Comparison of ENCODE assay signal across 8 cellular contexts in genomic region chr1:183956559-183957188, GRCh38.
A peak's percentile ranks its signal among the peaks of the same experiment; 100 is the strongest.
DNase-seq lines count a peak whose midpoint lies in the region; ATAC-seq and TF ChIP-seq lines count a peak whose summit lies in the region.

No MANE protein-coding gene starts in this region.

- H3K36me3 ChIP-seq in BLaER1 treated with 17β-estradiol and CSF1 and Interleukin-3, amounts not matched to agents 10 nM and 100 nM = no peaks in the 10 kb centered on the region
- H3K36me3 ChIP-seq in brain microvascular endothelial cell (replicated peaks) = no peaks in the 10 kb centered on the region
- no peaks in the 10 kb centered on the region for H3K36me3 ChIP-seq in mucosa of descending colon (ENCODE audit: low read depth)
- no peaks in the 10 kb centered on the region for H3K36me3 ChIP-seq in transverse colon

- H3K27ac ChIP-seq in BLaER1 treated with 17β-estradiol and CSF1 and Interleukin-3, amounts not matched to agents 10 nM and 100 nM = peak overlapping the region; percentile 82 to 94 (median 91)
- peak overlapping the region; percentile 17 for H3K27ac ChIP-seq in brain microvascular endothelial cell
- peak overlapping the region; percentile 14 to 58 (median 44) for H3K27ac ChIP-seq in transverse colon

- H3K4me1 ChIP-seq in BLaER1 treated with 17β-estradiol and CSF1 and Interleukin-3, amounts not matched to agents 10 nM and 100 nM = peaks cover 20 to 69% (median 52%) of the 10 kb centered on the region in 10 experiments
- no peaks in the 10 kb centered on the region for H3K4me1 ChIP-seq in mucosa of descending colon (ENCODE audit: low read depth)
- H3K4me1 ChIP-seq in transverse colon = peaks cover 5 to 16% (median 8%) of the 10 kb centered on the region in 4 donors

- no peaks in the 10 kb centered on the region for H3K27me3 ChIP-seq in BLaER1 treated with 17β-estradiol and CSF1 and Interleukin-3, amounts not matched to agents 10 nM and 100 nM
- H3K27me3 ChIP-seq in brain microvascular endothelial cell (replicated peaks) (no peaks in the 10 kb centered on the region), transverse colon (no peaks in the 10 kb centered on the region)

- TF ChIP-seq POLR2A in transverse colon (IDR thresholded peaks at IDR 0.05) = no peak

- ATAC-seq in GM19438 (IDR thresholded peaks at IDR 0.05; ENCODE audit: low read depth, unreplicated experiment) = peak; percentile 99
- ATAC-seq in HG03460 (IDR thresholded peaks at IDR 0.05; ENCODE audit: unreplicated experiment) = peak; percentile 99
- ATAC-seq in mucosa of descending colon = peak; percentile 92

- peak overlapping the region; percentile 60 to 80 (median 77); a peak in 21 of 22 replicates for H3K9ac ChIP-seq in BLaER1 treated with 17β-estradiol and CSF1 and Interleukin-3, amounts not matched to agents 10 nM and 100 nM

- TF ChIP-seq CTCF in brain microvascular endothelial cell (IDR thresholded peaks at IDR 0.05; ENCODE audit: low read depth, low read length, missing control alignments) (peak; percentile 54), mucosa of descending colon (IDR thresholded peaks at IDR 0.05) (no peak), transverse colon (IDR thresholded peaks at IDR 0.05) (no peak)

- no peaks in the 10 kb centered on the region for H4K20me1 ChIP-seq in BLaER1 treated with 17β-estradiol and CSF1 and Interleukin-3, amounts not matched to agents 10 nM and 100 nM

- TF ChIP-seq EP300 in transverse colon (IDR thresholded peaks at IDR 0.05; ENCODE audit: low read depth) = no peak

- WGBS in transverse colon (ENCODE audit: low coverage in 1 of 2), 2 donors = 55 to 57% methylated on average over 1 to 2 of the region's 2 CpGs

- in situ Hi-C loops in brain microvascular endothelial cell (cut with HindIII; ENCODE audit: low pct_ligation_motif_present, low sequenced_read_pairs) (no loop called here), transverse colon (cut with MboI; ENCODE audit: low pct_ligation_motif_present in 1 of 4, low pct_unique_long_range_greater_than_20kb in 1 of 4, low sequenced_read_pairs in 3 of 4) (no loop called here)

- peak overlapping the region; percentile 61 to 94 (median 85) for H3K4me2 ChIP-seq in BLaER1 treated with 17β-estradiol and CSF1 and Interleukin-3, amounts not matched to agents 10 nM and 100 nM

- H3K9me3 ChIP-seq in BLaER1 treated with 17β-estradiol and CSF1 and Interleukin-3, amounts not matched to agents 10 nM and 100 nM (replicated peaks in 1 of 11) = peaks cover 0 to 23% (median 5%) of the 10 kb centered on the region in 11 experiments; a peak in 9 of 22 replicates
- H3K9me3 ChIP-seq in mucosa of descending colon (no peaks in the 10 kb centered on the region), transverse colon (no peaks in the 10 kb centered on the region)

- intact Hi-C loops in mucosa of descending colon (cut with DNase I, micrococcal nuclease) (no loop called here), transverse colon (cut with DNase I; ENCODE audit: low total_unique reads) (no loop called here)

- peak; percentile 33 for DNase-seq in T-helper 22 cell (ENCODE audit: low read depth)
- DNase-seq in brain microvascular endothelial cell = peak; percentile 73
- peak in 1 of 3 donors; percentile 26 for DNase-seq in mucosa of descending colon
- peak; percentile 30 for DNase-seq in transverse colon
- no peak for DNase-seq in NCI-H748 (lab: John Stamatoyannopoulos, UW; ENCODE audit: unreplicated experiment)

- H3K4me3 ChIP-seq in BLaER1 treated with 17β-estradiol and CSF1 and Interleukin-3, amounts not matched to agents 10 nM and 100 nM = no peak overlapping the region
- H3K4me3 ChIP-seq in brain microvascular endothelial cell (ENCODE audit: low read depth, low read length) (no peak overlapping the region), mucosa of descending colon (no peak overlapping the region), transverse colon (no peak overlapping the region)

Comparison
In these comparisons a context has a peak if more than half of its experiments do, and no peak if none do; other contexts are left out.
1. H3K27ac ChIP-seq: peak in every context shown above with its lines; median percentile 91 in BLaER1 treated with 17β-estradiol and CSF1 and Interleukin-3, amounts not matched to agents 10 nM and 100 nM; 44 in transverse colon; 17 in brain microvascular endothelial cell.